ENCODE assay signal across 10 cellular contexts in genomic region chr5:143400541-143401252, GRCh38. TPM values are rescaled to one million over a fixed set of nuclear protein-coding genes. Genes with fewer than 3 reads are reported as not detected.
DNase-seq lines count a peak whose midpoint lies in the region; ATAC-seq and TF ChIP-seq lines count a peak whose summit lies in the region.
"Had no signal": no experiment of that assay in that cellular context is flagged by ENCODE, and none has a peak within 500 bp of the region (broad histone marks: within the 10 kb centered on the region; RNA-seq: fewer than 3 reads in every experiment).

No MANE protein-coding gene starts in this region.

- no peak for ATAC-seq in GM19467 (IDR thresholded peaks at IDR 0.05; ENCODE audit: unreplicated experiment)

- no peak for TF ChIP-seq CTCF in fibroblast of the aortic adventitia (IDR thresholded peaks at IDR 0.05; ENCODE audit: insufficient read depth, low read length)

- H3K4me3 ChIP-seq in fibroblast of the aortic adventitia (ENCODE audit: low read depth, low read length) (peak overlapping the region; percentile 69), skin epidermis (peak overlapping the region in 6 of 7 experiments; percentile 12 to 98 (median 84))

- DNase-seq in DMS153 (lab: John Stamatoyannopoulos, UW) (peak; percentile 20), DMS153 treated with DMSO at 0.1 percent for 48 hours (lab: John Stamatoyannopoulos, UW; ENCODE audit: unreplicated experiment) (no peak), SHP77 (lab: John Stamatoyannopoulos, UW) (peak; percentile 53 to 54), fibroblast of the aortic adventitia (ENCODE audit: low read depth) (peak; percentile 68), MV-4-11 (lab: John Stamatoyannopoulos, UW) (no peak), cortex of kidney (lab: John Stamatoyannopoulos, UW) (no peak)

- peak overlapping the region in 15 of 21 experiments; percentile 1 to 100 (median 95) for H3K27ac ChIP-seq in skin epidermis
- H3K27ac ChIP-seq: 22Rv1, VCaP had no signal

RNA-seq across cellular contexts. Expression of gene NR3C1, which starts 2.8 kb away (rescaled TPM):
- 132 and 147 TPM in 2 replicates for total RNA-seq in fibroblast of the aortic adventitia (ENCODE audit: low replicate concordance)

Comparison
In these comparisons a context has a peak if more than half of its experiments do, and no peak if none do; other contexts are left out.
1. DNase-seq: peak in DMS153 (single experiment), SHP77 (2 of 2) and fibroblast of the aortic adventitia (single experiment); none in DMS153 treated with DMSO at 0.1 percent for 48 hours (single experiment), MV-4-11 (single experiment) and cortex of kidney (single experiment).